Comparison of ENCODE assay signal across 1 cellular context in the genomic region with DNA sequence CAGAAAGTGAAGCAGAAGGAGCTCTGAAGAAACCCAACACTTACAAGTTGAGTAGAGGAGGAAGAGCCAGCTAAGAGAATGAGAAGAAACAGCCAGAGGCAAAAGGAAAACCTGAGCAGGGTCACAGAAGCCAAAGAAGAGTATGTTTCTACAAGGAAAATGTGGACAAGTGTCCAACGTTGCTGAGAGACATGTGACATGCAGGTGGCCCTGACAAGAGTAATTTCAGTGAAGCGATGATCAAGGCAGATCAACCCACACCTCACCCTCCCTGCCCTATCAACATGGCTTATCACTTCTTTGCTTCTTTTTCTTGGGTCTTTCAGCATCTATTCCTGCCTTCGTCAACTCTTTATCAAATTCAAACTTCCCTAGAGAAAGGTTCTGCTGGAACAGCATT.
TF ChIP-seq lines count a peak whose summit lies in the region.

No MANE protein-coding gene starts in this region.

TF ChIP-seq in IMR-90, 13 proteins besides CTCF, POLR2A, EP300 and RAD21:
- TF ChIP-seq, protein P1, sequence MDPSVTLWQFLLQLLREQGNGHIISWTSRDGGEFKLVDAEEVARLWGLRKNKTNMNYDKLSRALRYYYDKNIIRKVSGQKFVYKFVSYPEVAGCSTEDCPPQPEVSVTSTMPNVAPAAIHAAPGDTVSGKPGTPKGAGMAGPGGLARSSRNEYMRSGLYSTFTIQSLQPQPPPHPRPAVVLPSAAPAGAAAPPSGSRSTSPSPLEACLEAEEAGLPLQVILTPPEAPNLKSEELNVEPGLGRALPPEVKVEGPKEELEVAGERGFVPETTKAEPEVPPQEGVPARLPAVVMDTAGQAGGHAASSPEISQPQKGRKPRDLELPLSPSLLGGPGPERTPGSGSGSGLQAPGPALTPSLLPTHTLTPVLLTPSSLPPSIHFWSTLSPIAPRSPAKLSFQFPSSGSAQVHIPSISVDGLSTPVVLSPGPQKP (IDR thresholded peaks at IDR 0.05; ENCODE audit: borderline replicate concordance, low read depth, low read length): no peak
- TF ChIP-seq SMC3 (IDR thresholded peaks at IDR 0.05; ENCODE audit: low read depth, low read length) (no peak), FOS (IDR thresholded peaks at IDR 0.05; ENCODE audit: low read depth, low read length) (no peak), RFX5 (IDR thresholded peaks at IDR 0.05; ENCODE audit: low read depth, low read length) (no peak), RCOR1 (IDR thresholded peaks at IDR 0.05; ENCODE audit: insufficient replicate concordance, low read length) (no peak), MAZ (IDR thresholded peaks at IDR 0.05; ENCODE audit: borderline replicate concordance, low read depth, low read length) (no peak), MXI1 (IDR thresholded peaks at IDR 0.05; ENCODE audit: borderline replicate concordance, low read depth, low read length) (no peak), NFE2L2 (IDR thresholded peaks at IDR 0.05; ENCODE audit: low read depth, low read length) (no peak), CHD1 (IDR thresholded peaks at IDR 0.05; ENCODE audit: low read depth, low read length) (no peak), CEBPB (IDR thresholded peaks at IDR 0.05; ENCODE audit: low read depth, low read length) (no peak), BHLHE40 (IDR thresholded peaks at IDR 0.05; ENCODE audit: low read depth, low read length) (no peak), MAFK (IDR thresholded peaks at IDR 0.05; ENCODE audit: low read depth, low read length) (no peak)
- TF ChIP-seq, protein P2, sequence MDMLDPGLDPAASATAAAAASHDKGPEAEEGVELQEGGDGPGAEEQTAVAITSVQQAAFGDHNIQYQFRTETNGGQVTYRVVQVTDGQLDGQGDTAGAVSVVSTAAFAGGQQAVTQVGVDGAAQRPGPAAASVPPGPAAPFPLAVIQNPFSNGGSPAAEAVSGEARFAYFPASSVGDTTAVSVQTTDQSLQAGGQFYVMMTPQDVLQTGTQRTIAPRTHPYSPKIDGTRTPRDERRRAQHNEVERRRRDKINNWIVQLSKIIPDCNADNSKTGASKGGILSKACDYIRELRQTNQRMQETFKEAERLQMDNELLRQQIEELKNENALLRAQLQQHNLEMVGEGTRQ (IDR thresholded peaks at IDR 0.05; ENCODE audit: low read depth, low read length): no peak
